In the genomic region with DNA sequence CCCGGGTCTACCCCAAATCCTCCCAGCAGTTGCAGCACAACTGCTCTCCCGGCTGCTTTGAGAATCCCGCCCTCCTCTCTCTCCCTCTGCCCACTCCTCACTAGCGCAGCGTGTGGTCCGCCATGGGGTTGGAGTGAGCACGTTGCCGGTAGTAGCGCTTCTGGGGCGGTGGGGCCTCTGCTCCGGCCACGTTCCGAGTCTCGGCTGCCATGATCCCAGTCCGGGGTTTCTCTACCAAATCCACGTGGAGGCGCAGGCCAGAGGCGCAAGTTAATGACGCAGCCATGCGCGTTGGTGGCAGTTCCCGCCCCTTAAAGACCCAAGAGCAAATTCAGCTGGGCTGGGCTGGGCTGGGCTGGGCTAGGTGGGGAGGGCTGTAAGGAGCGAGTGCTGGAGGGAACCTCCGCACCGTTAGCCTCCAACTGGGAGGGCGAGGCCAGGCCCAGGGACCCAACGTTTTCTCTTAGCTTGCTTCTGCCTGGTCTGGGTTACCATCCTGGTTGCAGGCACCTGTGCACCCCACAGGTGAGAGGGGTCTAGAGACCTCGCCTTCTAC, we compare ENCODE assay signal across 1 cellular context.
A peak's percentile ranks its signal among the peaks of the same experiment; 100 is the strongest.
TF ChIP-seq lines count a peak whose summit lies in the region.

Gene METTL1 (minus strand): TSS at position 233 of the 556 bp plus-strand sequence. CDS start 22 bp downstream, at position 211.

TF ChIP-seq in HepG2, 621 proteins besides CTCF, POLR2A, EP300 and RAD21 (continued from another document and continues in another):
- TF ChIP-seq ZNF800 (CRISPR knock-in tag; IDR thresholded peaks at IDR 0.05) (no peak; the same call in 1 of the 2 replicates), ZNF614 (CRISPR knock-in tag; IDR thresholded peaks at IDR 0.05; ENCODE audit: borderline replicate concordance) (peak; percentile 62; the same call in 1 of the 2 replicates), DPF2 (CRISPR knock-in tag; IDR thresholded peaks at IDR 0.05; ENCODE audit: borderline replicate concordance, low read depth) (no peak), SNRNP70 (IDR thresholded peaks at IDR 0.05; ENCODE audit: low read depth, low read length) (no peak), ZMAT5 (CRISPR knock-in tag; IDR thresholded peaks at IDR 0.05; ENCODE audit: borderline replicate concordance, low read depth) (no peak), NFAT5 (CRISPR knock-in tag; IDR thresholded peaks at IDR 0.05) (no peak; the same call in 1 of the 2 replicates), MED8 (CRISPR knock-in tag; IDR thresholded peaks at IDR 0.05; ENCODE audit: insufficient replicate concordance) (no peak), ONECUT2 (CRISPR knock-in tag; IDR thresholded peaks at IDR 0.05) (no peak), ZNF83 (CRISPR knock-in tag; IDR thresholded peaks at IDR 0.05; ENCODE audit: borderline replicate concordance) (0 out of 2 replicates have a peak, but pooled peaks have one; percentile 29), ZNF788 (CRISPR knock-in tag; IDR thresholded peaks at IDR 0.05; ENCODE audit: borderline replicate concordance) (peak; percentile 81; the same call in 1 of the 2 replicates), YY1 (IDR thresholded peaks at IDR 0.05; ENCODE audit: insufficient read depth, insufficient replicate concordance, low read depth, low read length) (peak; percentile 93), NKX3-1 (CRISPR knock-in tag; IDR thresholded peaks at IDR 0.05) (peak; percentile 76; the same call in 1 of the 2 replicates), WIZ (CRISPR knock-in tag; IDR thresholded peaks at IDR 0.05) (peak; percentile 24), FUBP1 (CRISPR knock-in tag; IDR thresholded peaks at IDR 0.05; ENCODE audit: borderline replicate concordance) (peak; percentile 53; the same call in 1 of the 2 replicates), TMF1 (CRISPR knock-in tag; IDR thresholded peaks at IDR 0.05; ENCODE audit: low read depth) (0 out of 2 replicates have a peak, but pooled peaks have one; percentile 33), CSRNP2 (CRISPR knock-in tag; conservative IDR thresholded peaks at IDR 0.05; ENCODE audit: low read depth) (no peak), SMAD9 (CRISPR knock-in tag; IDR thresholded peaks at IDR 0.05) (no peak), ZNF724P (CRISPR knock-in tag; IDR thresholded peaks at IDR 0.05; ENCODE audit: borderline replicate concordance) (peak; percentile 94), ZBTB42 (CRISPR knock-in tag; IDR thresholded peaks at IDR 0.05) (peak; percentile 55; the same call in 1 of the 2 replicates), ZNF264 (CRISPR knock-in tag; IDR thresholded peaks at IDR 0.05) (peak; percentile 19; the same call in 1 of the 2 replicates), KLF12 (CRISPR knock-in tag; IDR thresholded peaks at IDR 0.05; ENCODE audit: borderline replicate concordance) (0 out of 2 replicates have a peak, but pooled peaks have one; percentile 18), ZNF674 (CRISPR knock-in tag; IDR thresholded peaks at IDR 0.05; ENCODE audit: low read depth) (no peak), SOX6 (IDR thresholded peaks at IDR 0.05) (no peak), SOX6 (CRISPR knock-in tag; IDR thresholded peaks at IDR 0.05) (peak; percentile 62), SYNCRIP (IDR thresholded peaks at IDR 0.05; ENCODE audit: insufficient read depth, low read depth, low read length) (no peak), MEIS1 (CRISPR knock-in tag; IDR thresholded peaks at IDR 0.05; ENCODE audit: borderline replicate concordance) (peak; percentile 57; the same call in 1 of the 2 replicates), SETDB1 (CRISPR knock-in tag; IDR thresholded peaks at IDR 0.05; ENCODE audit: borderline replicate concordance) (no peak), SMC3 (IDR thresholded peaks at IDR 0.05; ENCODE audit: low read length) (no peak), ZNF574 (CRISPR knock-in tag; IDR thresholded peaks at IDR 0.05) (peak; percentile 90), ZNF431 (CRISPR knock-in tag; IDR thresholded peaks at IDR 0.05; ENCODE audit: borderline replicate concordance, low read depth) (no peak), ZNF878 (CRISPR knock-in tag; IDR thresholded peaks at IDR 0.05) (peak; percentile 75; the same call in 1 of the 2 replicates)
- TF ChIP-seq, protein P1, sequence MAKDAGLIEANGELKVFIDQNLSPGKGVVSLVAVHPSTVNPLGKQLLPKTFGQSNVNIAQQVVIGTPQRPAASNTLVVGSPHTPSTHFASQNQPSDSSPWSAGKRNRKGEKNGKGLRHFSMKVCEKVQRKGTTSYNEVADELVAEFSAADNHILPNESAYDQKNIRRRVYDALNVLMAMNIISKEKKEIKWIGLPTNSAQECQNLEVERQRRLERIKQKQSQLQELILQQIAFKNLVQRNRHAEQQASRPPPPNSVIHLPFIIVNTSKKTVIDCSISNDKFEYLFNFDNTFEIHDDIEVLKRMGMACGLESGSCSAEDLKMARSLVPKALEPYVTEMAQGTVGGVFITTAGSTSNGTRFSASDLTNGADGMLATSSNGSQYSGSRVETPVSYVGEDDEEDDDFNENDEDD (CRISPR knock-in tag; IDR thresholded peaks at IDR 0.05; ENCODE audit: borderline replicate concordance), result peak; percentile 72; the same call in 1 of the 2 replicates
- TF ChIP-seq, protein P2, sequence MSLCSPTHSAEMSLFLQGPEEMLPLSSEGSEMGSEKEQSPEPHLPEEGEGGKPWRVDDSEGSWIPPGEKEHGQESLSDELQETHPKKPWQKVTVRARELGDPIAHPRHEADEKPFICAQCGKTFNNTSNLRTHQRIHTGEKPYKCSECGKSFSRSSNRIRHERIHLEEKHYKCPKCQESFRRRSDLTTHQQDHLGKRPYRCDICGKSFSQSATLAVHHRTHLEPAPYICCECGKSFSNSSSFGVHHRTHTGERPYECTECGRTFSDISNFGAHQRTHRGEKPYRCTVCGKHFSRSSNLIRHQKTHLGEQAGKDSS (CRISPR knock-in tag; IDR thresholded peaks at IDR 0.05; ENCODE audit: borderline replicate concordance, low read depth), result peak; percentile 84; the same call in 1 of the 2 replicates
- TF ChIP-seq, protein P3, sequence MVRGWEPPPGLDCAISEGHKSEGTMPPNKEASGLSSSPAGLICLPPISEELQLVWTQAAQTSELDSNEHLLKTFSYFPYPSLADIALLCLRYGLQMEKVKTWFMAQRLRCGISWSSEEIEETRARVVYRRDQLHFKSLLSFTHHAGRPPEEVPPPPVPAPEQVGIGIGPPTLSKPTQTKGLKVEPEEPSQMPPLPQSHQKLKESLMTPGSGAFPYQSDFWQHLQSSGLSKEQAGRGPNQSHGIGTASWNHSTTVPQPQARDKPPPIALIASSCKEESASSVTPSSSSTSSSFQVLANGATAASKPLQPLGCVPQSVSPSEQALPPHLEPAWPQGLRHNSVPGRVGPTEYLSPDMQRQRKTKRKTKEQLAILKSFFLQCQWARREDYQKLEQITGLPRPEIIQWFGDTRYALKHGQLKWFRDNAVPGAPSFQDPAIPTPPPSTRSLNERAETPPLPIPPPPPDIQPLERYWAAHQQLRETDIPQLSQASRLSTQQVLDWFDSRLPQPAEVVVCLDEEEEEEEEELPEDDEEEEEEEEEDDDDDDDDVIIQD (CRISPR knock-in tag; IDR thresholded peaks at IDR 0.05; ENCODE audit: low read depth), result peak; percentile 64; the same call in 1 of the 2 replicates
- TF ChIP-seq, protein P4, sequence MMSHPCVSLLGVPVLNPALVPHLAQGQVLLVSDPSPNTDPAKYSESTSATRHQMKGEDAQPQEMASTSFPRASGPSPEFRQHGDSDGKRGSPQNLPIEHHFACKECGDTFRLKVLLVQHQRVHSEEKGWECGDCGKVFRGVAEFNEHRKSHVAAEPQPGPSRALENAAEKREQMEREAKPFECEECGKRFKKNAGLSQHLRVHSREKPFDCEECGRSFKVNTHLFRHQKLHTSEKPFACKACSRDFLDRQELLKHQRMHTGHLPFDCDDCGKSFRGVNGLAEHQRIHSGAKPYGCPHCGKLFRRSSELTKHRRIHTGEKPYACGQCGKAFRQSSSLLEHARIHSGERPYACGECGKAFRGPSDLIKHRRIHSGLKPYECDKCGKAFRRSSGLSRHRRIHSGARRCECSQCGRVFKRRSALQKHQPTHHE (CRISPR knock-in tag; IDR thresholded peaks at IDR 0.05; ENCODE audit: borderline replicate concordance), result peak; percentile 70; the same call in 1 of the 2 replicates
